Comparison of ENCODE assay signal across 10 cellular contexts in the genomic region with DNA sequence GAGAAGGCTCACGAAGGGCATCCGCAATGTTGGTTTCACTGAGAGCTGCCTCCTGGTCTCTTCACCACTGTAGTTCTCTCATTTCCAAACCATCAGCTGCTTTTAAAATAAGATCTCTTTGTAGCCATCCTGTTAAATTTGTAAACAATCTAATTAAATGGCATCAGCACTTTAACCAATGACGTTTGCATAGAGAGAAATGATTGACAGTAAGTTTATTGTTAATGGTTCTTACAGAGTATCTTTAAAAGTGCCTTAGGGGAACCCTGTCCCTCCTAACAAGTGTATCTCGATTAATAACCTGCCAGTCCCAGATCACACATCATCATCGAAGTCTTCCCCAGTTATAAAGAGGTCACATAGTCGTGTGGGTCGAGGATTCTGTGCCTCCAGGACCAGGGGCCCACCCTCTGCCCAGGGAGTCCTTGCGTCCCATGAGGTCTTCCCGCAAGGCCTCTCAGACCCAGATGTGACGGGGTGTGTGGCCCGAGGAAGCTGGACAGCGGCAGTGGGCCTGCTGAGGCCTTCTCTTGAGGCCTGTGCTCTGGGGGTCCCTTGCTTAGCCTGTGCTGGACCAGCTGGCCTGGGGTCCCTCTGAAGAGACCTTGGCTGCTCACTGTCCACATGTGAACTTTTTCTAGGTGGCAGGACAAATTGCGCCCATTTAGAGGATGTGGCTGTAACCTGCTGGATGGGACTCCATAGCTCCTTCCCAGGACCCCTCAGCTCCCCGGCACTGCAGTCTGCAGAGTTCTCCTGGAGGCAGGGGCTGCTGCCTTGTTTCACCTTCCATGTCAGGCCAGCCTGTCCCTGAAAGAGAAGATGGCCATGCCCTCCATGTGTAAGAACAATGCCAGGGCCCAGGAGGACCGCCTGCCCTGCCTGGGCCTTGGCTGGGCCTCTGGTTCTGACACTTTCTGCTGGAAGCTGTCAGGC. TPM values are rescaled to one million over a fixed set of nuclear protein-coding genes. Genes with fewer than 3 reads are reported as not detected.
DNase-seq lines count a peak whose midpoint lies in the region; ATAC-seq and TF ChIP-seq lines count a peak whose summit lies in the region.
"Had no signal": no experiment of that assay in that cellular context is flagged by ENCODE, and none has a peak within 500 bp of the region (broad histone marks: within the 10 kb centered on the region; RNA-seq: fewer than 3 reads in every experiment).

No MANE protein-coding gene starts in this region.

- peak; percentile 1 for ATAC-seq in effector memory CD8-positive, alpha-beta T cell (replicated peaks)
- peak in 1 of 3 donors; percentile 2 for ATAC-seq in natural killer cell
- ATAC-seq in HG03025 (IDR thresholded peaks at IDR 0.05; ENCODE audit: low FRiP score, unreplicated experiment) = no peak

- H3K36me3 ChIP-seq in KOPT-K1 (ENCODE audit: insufficient read depth, low read length) (peaks cover 60% of the 10 kb centered on the region), esophagus squamous epithelium (peaks cover 41 to 94% (median 49%) of the 10 kb centered on the region in 3 donors)

- TF ChIP-seq CTCF in CD14-positive monocyte (IDR thresholded peaks at IDR 0.05) (no peak), natural killer cell (IDR thresholded peaks at IDR 0.05) (no peak), esophagus squamous epithelium (IDR thresholded peaks at IDR 0.05) (no peak)

- peaks cover 0 to 26% (median 7%) of the 10 kb centered on the region in 3 donors for H3K4me1 ChIP-seq in esophagus squamous epithelium

- WGBS in esophagus squamous epithelium, 2 donors = 75 to 78% methylated on average over 9 to 10 of the region's 15 CpGs

- intact Hi-C loops in CD14-positive monocyte (cut with micrococcal nuclease) = loop anchor here (5.0 kb wide), 1 partner anchor 35 kb away; no protein-coding TSS in a partner anchor
- intact Hi-C loops in natural killer cell (cut with micrococcal nuclease) = loop anchor here (2.0 kb wide), 1 partner anchor 21 kb away; the partner anchor contains the start of gene MRNIP
- intact Hi-C loops in esophagus squamous epithelium (cut with DNase I) = no loop called here

- H3K36me3 Mint-ChIP-seq in CD14-positive monocyte (peaks cover 50 to 70% of the 10 kb centered on the region in 2 donors), natural killer cell (peaks cover 16% of the 10 kb centered on the region)
- H3K36me3 Mint-ChIP-seq in effector memory CD8-positive, alpha-beta T cell (ENCODE audit: insufficient read depth) = peaks cover 86% of the 10 kb centered on the region

- H3K27ac ChIP-seq in KOPT-K1 (ENCODE audit: low read depth, low read length, poor library complexity, severe bottlenecking) = peak overlapping the region; percentile 68
- peak overlapping the region in 2 of 4 donors; percentile 43 to 58 for H3K27ac ChIP-seq in esophagus squamous epithelium

- no peaks in the 10 kb centered on the region for H3K9me3 Mint-ChIP-seq in CD14-positive monocyte
- H3K9me3 Mint-ChIP-seq in effector memory CD8-positive, alpha-beta T cell = no peaks in the 10 kb centered on the region
- no peaks in the 10 kb centered on the region for H3K9me3 Mint-ChIP-seq in natural killer cell

- H3K4me3 Mint-ChIP-seq in CD14-positive monocyte = no peak overlapping the region
- peak overlapping the region; percentile 69 to 82 for H3K4me3 Mint-ChIP-seq in effector memory CD8-positive, alpha-beta T cell
- H3K4me3 Mint-ChIP-seq in natural killer cell = peak overlapping the region; percentile 73

- H3K9me3 ChIP-seq in KOPT-K1 (ENCODE audit: insufficient read depth, low read length, poor library complexity, severe bottlenecking) = no peaks in the 10 kb centered on the region
- H3K9me3 ChIP-seq in esophagus squamous epithelium = no peaks in the 10 kb centered on the region

- no peaks in the 10 kb centered on the region for H3K27me3 ChIP-seq in esophagus squamous epithelium

- DNase-seq in CD14-positive monocyte (ENCODE audit: low spot score) = peak; percentile 39
- DNase-seq in effector memory CD8-positive, alpha-beta T cell = no peak
- no peak for DNase-seq in natural killer cell
- no peak for DNase-seq in amygdala (lab: John Stamatoyannopoulos, UW)
- no peak for DNase-seq in esophagus squamous epithelium (lab: John Stamatoyannopoulos, UW)
- DNase-seq in SW 1271 (lab: John Stamatoyannopoulos, UW) = no peak
- DNase-seq: NCI-H2081, retina had no signal

- H3K4me3 ChIP-seq in esophagus squamous epithelium = no peak overlapping the region

- H3K27ac Mint-ChIP-seq in CD14-positive monocyte (peak overlapping the region; percentile 40 to 77 (median 66)), natural killer cell (peak overlapping the region; percentile 91 to 94)
- peak overlapping the region; percentile 92 to 93 for H3K27ac Mint-ChIP-seq in effector memory CD8-positive, alpha-beta T cell

- peaks cover 13% of the 10 kb centered on the region for H3K4me1 Mint-ChIP-seq in CD14-positive monocyte
- H3K4me1 Mint-ChIP-seq in effector memory CD8-positive, alpha-beta T cell (ENCODE audit: low read depth in 2 of 2) = peaks cover 18 to 19% of the 10 kb centered on the region in 2 donors
- peaks cover 28 to 31% of the 10 kb centered on the region in 2 donors for H3K4me1 Mint-ChIP-seq in natural killer cell

- H3K27me3 Mint-ChIP-seq in CD14-positive monocyte (ENCODE audit: low read depth in 3 of 3) (peaks cover 0 to 2% (median 0%) of the 10 kb centered on the region in 3 donors), natural killer cell (ENCODE audit: low read depth in 2 of 2) (no peaks in the 10 kb centered on the region)
- H3K27me3 Mint-ChIP-seq in effector memory CD8-positive, alpha-beta T cell = no peaks in the 10 kb centered on the region

- TF ChIP-seq POLR2A in esophagus squamous epithelium (IDR thresholded peaks at IDR 0.05) = no peak

RNA-seq across cellular contexts. Expression of gene SQSTM1, which starts 16.6 kb away (rescaled TPM):
- 100 to 1,000 TPM; 275 to 312 TPM for polyA plus RNA-seq in CD14-positive monocyte
- total RNA-seq in natural killer cell = 100 to 1,000 TPM; 474 to 707 (median 657) TPM
- 100 to 1,000 TPM; 105 to 236 (median 149) TPM for total RNA-seq in esophagus squamous epithelium

RNA-seq across cellular contexts. Expression of gene MRNIP, which starts 21.3 kb away (rescaled TPM):
- polyA plus RNA-seq in CD14-positive monocyte = 1 to 10 TPM; 1.2 to 1.4 TPM
- total RNA-seq in natural killer cell = 10 to 100 TPM; 19.7 to 40.2 (median 25.4) TPM
- 10 to 100 TPM in 3 of 4 donors, 1 to 10 TPM in 1; 6.9 to 21.9 (median 10.7) TPM for total RNA-seq in esophagus squamous epithelium

RNA-seq across cellular contexts. Expression of gene MGAT4B, which starts 30.7 kb away (rescaled TPM):
- polyA plus RNA-seq in CD14-positive monocyte = 10 to 100 TPM; 12.4 to 14.3 TPM
- total RNA-seq in natural killer cell = 100 to 1,000 TPM; 143 to 159 (median 144) TPM
- 100 to 1,000 TPM in 1 of 4 donors, 10 to 100 TPM in 3; 68.5 to 119 (median 87.7) TPM for total RNA-seq in esophagus squamous epithelium

RNA-seq across cellular contexts. Expression of gene LTC4S, which starts 43.6 kb away (rescaled TPM):
- polyA plus RNA-seq in CD14-positive monocyte = under 1 TPM; 0.65 to 0.69 TPM
- total RNA-seq in natural killer cell (1 to 10 TPM; 3.0 to 5.4 (median 3.5) TPM), esophagus squamous epithelium (1 to 10 TPM in 3 of 4 donors, not detected in 1; 4.6 to 6.9 (median 4.7) TPM)

Comparison
In these comparisons a context has a peak if more than half of its experiments do, and no peak if none do; other contexts are left out.
1. H3K4me3 Mint-ChIP-seq: peak in effector memory CD8-positive, alpha-beta T cell (2 of 2) and natural killer cell (single experiment); none in CD14-positive monocyte (0 of 2).
2. Peak in every context shown above with its lines, with median percentiles within 50 percentile points of each other: H3K27ac Mint-ChIP-seq.